In the genomic region with DNA sequence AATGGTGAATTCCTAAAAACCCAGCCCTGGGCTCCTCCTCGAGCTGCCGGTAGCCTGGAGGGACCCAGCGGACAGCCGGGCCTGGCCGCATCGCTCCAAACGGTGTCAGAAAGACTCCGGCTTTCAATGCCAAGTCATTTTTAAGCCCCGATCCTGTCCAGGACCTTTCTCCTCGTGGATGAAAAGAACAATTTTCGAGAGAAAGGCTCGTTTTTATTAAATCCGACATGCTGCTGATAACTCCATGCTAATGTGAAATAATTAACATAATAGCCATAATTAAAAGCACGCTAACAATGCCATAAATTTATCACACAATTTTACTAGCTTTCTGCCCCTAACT, we compare ENCODE assay signal across 1 cellular context.
TF ChIP-seq lines count a peak whose summit lies in the region.

No MANE protein-coding gene starts in this region.

TF ChIP-seq in HEK293, 187 proteins besides CTCF, POLR2A, EP300 and RAD21 (continued from another document):
- TF ChIP-seq ZSCAN5A (tag by site-specific recombination; IDR thresholded peaks at IDR 0.05): no peak
- no peak for TF ChIP-seq ZNF449 (tag by site-specific recombination; IDR thresholded peaks at IDR 0.05)
- TF ChIP-seq ZNF791 (tag by site-specific recombination; IDR thresholded peaks at IDR 0.05): no peak
- no peak for TF ChIP-seq HOXA7 (CRISPR knock-in tag; IDR thresholded peaks at IDR 0.05; ENCODE audit: borderline replicate concordance)
- no peak for TF ChIP-seq ZNF501 (tag by site-specific recombination; IDR thresholded peaks at IDR 0.05)
- no peak for TF ChIP-seq ZNF26 (tag by site-specific recombination; IDR thresholded peaks at IDR 0.05)
- TF ChIP-seq, protein P1, sequence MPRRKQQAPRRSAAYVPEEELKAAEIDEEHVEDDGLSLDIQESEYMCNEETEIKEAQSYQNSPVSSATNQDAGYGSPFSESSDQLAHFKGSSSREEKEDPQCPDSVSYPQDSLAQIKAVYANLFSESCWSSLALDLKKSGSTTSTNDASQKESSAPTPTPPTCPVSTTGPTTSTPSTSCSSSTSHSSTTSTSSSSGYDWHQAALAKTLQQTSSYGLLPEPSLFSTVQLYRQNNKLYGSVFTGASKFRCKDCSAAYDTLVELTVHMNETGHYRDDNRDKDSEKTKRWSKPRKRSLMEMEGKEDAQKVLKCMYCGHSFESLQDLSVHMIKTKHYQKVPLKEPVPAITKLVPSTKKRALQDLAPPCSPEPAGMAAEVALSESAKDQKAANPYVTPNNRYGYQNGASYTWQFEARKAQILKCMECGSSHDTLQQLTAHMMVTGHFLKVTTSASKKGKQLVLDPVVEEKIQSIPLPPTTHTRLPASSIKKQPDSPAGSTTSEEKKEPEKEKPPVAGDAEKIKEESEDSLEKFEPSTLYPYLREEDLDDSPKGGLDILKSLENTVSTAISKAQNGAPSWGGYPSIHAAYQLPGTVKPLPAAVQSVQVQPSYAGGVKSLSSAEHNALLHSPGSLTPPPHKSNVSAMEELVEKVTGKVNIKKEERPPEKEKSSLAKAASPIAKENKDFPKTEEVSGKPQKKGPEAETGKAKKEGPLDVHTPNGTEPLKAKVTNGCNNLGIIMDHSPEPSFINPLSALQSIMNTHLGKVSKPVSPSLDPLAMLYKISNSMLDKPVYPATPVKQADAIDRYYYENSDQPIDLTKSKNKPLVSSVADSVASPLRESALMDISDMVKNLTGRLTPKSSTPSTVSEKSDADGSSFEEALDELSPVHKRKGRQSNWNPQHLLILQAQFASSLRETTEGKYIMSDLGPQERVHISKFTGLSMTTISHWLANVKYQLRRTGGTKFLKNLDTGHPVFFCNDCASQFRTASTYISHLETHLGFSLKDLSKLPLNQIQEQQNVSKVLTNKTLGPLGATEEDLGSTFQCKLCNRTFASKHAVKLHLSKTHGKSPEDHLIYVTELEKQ (tag by site-specific recombination; IDR thresholded peaks at IDR 0.05; ENCODE audit: borderline replicate concordance): no peak
